8 cellular contexts compared by ENCODE assay signal in genomic region chr1:121117622-121118479, GRCh38.
DNase-seq lines count a peak whose midpoint lies in the region; ATAC-seq and TF ChIP-seq lines count a peak whose summit lies in the region.
"Not testable (repeated sequence)": the region's sequence is repeated elsewhere in the genome, so short reads cannot be mapped to it uniquely, and the experiment has no call there.

No MANE protein-coding gene starts in this region.

- not testable (repeated sequence) for H3K27me3 Mint-ChIP-seq in T-cell; activated naive CD8-positive, alpha-beta T cell treated with anti-CD3 and anti-CD28 coated beads for 36 hours; endothelial cell (ENCODE audit: unreplicated experiment)

- intact Hi-C loops in left ventricle myocardium inferior (cut with micrococcal nuclease): not testable (repeated sequence)

- H3K27ac Mint-ChIP-seq in T-cell; activated naive CD8-positive, alpha-beta T cell treated with anti-CD3 and anti-CD28 coated beads for 36 hours; endothelial cell (ENCODE audit: unreplicated experiment): not testable (repeated sequence)

- H3K9me3 ChIP-seq in HEK293 (ENCODE audit: control insufficient read depth, insufficient read depth, low read depth, low read length); left ventricle myocardium inferior (replicated peaks); mucosa of rectum (ENCODE audit: control insufficient read depth in 2 of 2, low read length in 2 of 2); skeletal muscle satellite cell (replicated peaks; ENCODE audit: low read length): not testable (repeated sequence)

- H3K4me3 Mint-ChIP-seq in T-cell: peak overlapping the region in 2 of 3 donors; percentile 33 to 47
- H3K4me3 Mint-ChIP-seq in activated naive CD8-positive, alpha-beta T cell treated with anti-CD3 and anti-CD28 coated beads for 36 hours: peak overlapping the region; percentile 50
- H3K4me3 Mint-ChIP-seq in endothelial cell (ENCODE audit: unreplicated experiment): peak overlapping the region; percentile 71

- H3K4me1 Mint-ChIP-seq in T-cell; activated naive CD8-positive, alpha-beta T cell treated with anti-CD3 and anti-CD28 coated beads for 36 hours; endothelial cell (ENCODE audit: unreplicated experiment): not testable (repeated sequence)

- not testable (repeated sequence) for H3K9me3 Mint-ChIP-seq in T-cell; activated naive CD8-positive, alpha-beta T cell treated with anti-CD3 and anti-CD28 coated beads for 36 hours; endothelial cell (ENCODE audit: unreplicated experiment)

- DNase-seq in T-cell (peak in 2 of 34 experiments; percentile 0), endothelial cell (ENCODE audit: low spot score) (peak; percentile 28), left ventricle myocardium inferior (peak; percentile 17)
- peak; percentile 6 for DNase-seq in activated naive CD8-positive, alpha-beta T cell treated with anti-CD3 and anti-CD28 coated beads for 36 hours

- not testable (repeated sequence) for TF ChIP-seq CTCF in HEK293 (tag by site-specific recombination; IDR thresholded peaks at IDR 0.05); endothelial cell (IDR thresholded peaks at IDR 0.05; ENCODE audit: unreplicated experiment); left ventricle myocardium inferior (IDR thresholded peaks at IDR 0.05; ENCODE audit: borderline replicate concordance)

- H3K9ac ChIP-seq in mucosa of rectum (ENCODE audit: low read depth in 1 of 2, low read length in 2 of 2) (peak overlapping the region in 1 of 2 donors; percentile 26), skeletal muscle satellite cell (ENCODE audit: low read depth, low read length) (peak overlapping the region; percentile 72)

- POLR2A ChIA-PET in HEK293 (lab: Yijun Ruan, JAX); T-cell (lab: Charles Lee): not testable (repeated sequence)

- H3K4me3 ChIP-seq in ACC112 (ENCODE audit: low read depth, low read length) (peak overlapping the region; percentile 62), HEK293 (ENCODE audit: low read depth, low read length) (peak overlapping the region; percentile 30), left ventricle myocardium inferior (peak overlapping the region; percentile 61), mucosa of rectum (ENCODE audit: low read length in 2 of 2) (peak overlapping the region; percentile 35 to 44), skeletal muscle satellite cell (ENCODE audit: low read length) (peak overlapping the region; percentile 69)

- not testable (repeated sequence) for H3K79me2 ChIP-seq in ACC112 (ENCODE audit: control insufficient read depth, insufficient read depth, low read length, unreplicated experiment)

- ATAC-seq in T-cell (replicated peaks in 1 of 4): peak in 2 of 4 experiments; percentile 8 to 30

- H3K27me3 ChIP-seq in ACC112 (ENCODE audit: insufficient read depth, low read length); left ventricle myocardium inferior (ENCODE audit: low read depth); mucosa of rectum (ENCODE audit: control insufficient read depth in 2 of 2, insufficient read depth in 2 of 2, low read length in 2 of 2); skeletal muscle satellite cell (ENCODE audit: control insufficient read depth, insufficient read depth, low read length): not testable (repeated sequence)

- not testable (repeated sequence) for H3K4me1 ChIP-seq in ACC112 (ENCODE audit: control insufficient read depth, insufficient read depth, low read length, unreplicated experiment); HEK293 (ENCODE audit: control insufficient read depth, insufficient read depth, low read length); left ventricle myocardium inferior; mucosa of rectum (ENCODE audit: control insufficient read depth in 2 of 2, insufficient read depth in 2 of 2, low read length in 2 of 2); skeletal muscle satellite cell (ENCODE audit: control insufficient read depth, insufficient read depth, low read length)

- CTCF ChIA-PET in HEK293 (lab: Yijun Ruan, JAX); T-cell (lab: Charles Lee): not testable (repeated sequence)

- not testable (repeated sequence) for H3K27ac ChIP-seq in ACC112 (ENCODE audit: low read depth, low read length); HEK293 (ENCODE audit: extremely low read depth, low read depth, low read length); mucosa of rectum (ENCODE audit: low read depth in 2 of 2, low read length in 2 of 2)
- peak overlapping the region; percentile 67 for H3K27ac ChIP-seq in left ventricle myocardium inferior (replicated peaks)

- H3K36me3 ChIP-seq in ACC112 (ENCODE audit: insufficient read depth, low read length); HEK293 (ENCODE audit: control insufficient read depth in 2 of 2, insufficient read depth in 1 of 2, low read length in 2 of 2); left ventricle myocardium inferior; mucosa of rectum (ENCODE audit: control insufficient read depth in 2 of 2, insufficient read depth in 2 of 2, low read length in 2 of 2); skeletal muscle satellite cell (ENCODE audit: insufficient read depth, low read length): not testable (repeated sequence)

- H3K36me3 Mint-ChIP-seq in T-cell; activated naive CD8-positive, alpha-beta T cell treated with anti-CD3 and anti-CD28 coated beads for 36 hours; endothelial cell (ENCODE audit: low read depth, unreplicated experiment): not testable (repeated sequence)

- peak overlapping the region; percentile 81 for H3K4me2 ChIP-seq in skeletal muscle satellite cell (ENCODE audit: low read length)

- not testable (repeated sequence) for H2AFZ ChIP-seq in ACC112 (ENCODE audit: low read length, unreplicated experiment)
